Comparison of ENCODE assay signal across 30 cellular contexts in the genomic region with DNA sequence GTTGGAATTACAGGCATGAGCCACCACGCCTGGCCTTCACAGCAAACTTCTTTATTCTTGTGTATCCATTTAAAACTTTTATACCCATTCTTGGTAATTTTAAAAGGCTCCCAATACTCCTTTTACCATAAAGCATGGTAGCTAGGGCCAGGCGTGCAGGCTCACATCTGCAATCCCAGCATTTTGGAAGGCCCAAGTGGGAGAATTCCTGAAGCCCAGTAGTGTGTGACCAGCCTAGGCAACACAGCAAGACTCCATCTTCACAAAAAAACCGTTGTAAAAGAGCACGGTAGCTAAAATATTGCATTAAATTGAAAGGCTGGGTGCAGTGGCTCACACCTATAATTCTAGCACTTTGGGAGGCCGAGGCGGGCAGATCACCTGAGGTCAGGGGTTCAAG.
"Had no signal": no experiment of that assay in that cellular context is flagged by ENCODE, and none has a peak within 500 bp of the region (broad histone marks: within the 10 kb centered on the region; RNA-seq: fewer than 3 reads in every experiment).

No MANE protein-coding gene starts in this region.

- H3K27ac ChIP-seq: adrenal gland, body of pancreas, epithelial cell of prostate, esophagus squamous epithelium, gastroesophageal sphincter, WERI-Rb-1 had no signal

- H3K4me3 ChIP-seq: adrenal gland, body of pancreas, esophagus squamous epithelium, gastroesophageal sphincter had no signal

- H3K9me3 ChIP-seq: adrenal gland, body of pancreas, esophagus squamous epithelium, gastroesophageal sphincter had no signal

- DNase-seq: activated B cell treated with CpG ODN at 0.5 μM for 24 hours; activated CD4-positive, alpha-beta memory T cell treated with anti-CD3 and anti-CD28 coated beads for 36 hours; activated CD4-positive, alpha-beta T cell treated with anti-CD3 and anti-CD28 coated beads for 48 hours; activated CD8-positive, alpha-beta memory T cell treated with anti-CD3 and anti-CD28 coated beads, Interleukin-2, amount 10 ng/mL, durations not matched to agents 7 days and 5 days; activated CD8-positive, alpha-beta memory T cell treated with anti-CD3 and anti-CD28 coated beads, Interleukin-2, amount 50 U/mL, for 4 hours; activated CD8-positive, alpha-beta T cell treated with anti-CD3 and anti-CD28 coated beads, Interleukin-2, amount 10 ng/mL, durations not matched to agents 7 days and 5 days; activated effector memory CD4-positive, alpha-beta T cell treated with anti-CD3 and anti-CD28 coated beads, Interleukin-2, amount 50 U/mL, for 16 hours; activated naive CD4-positive, alpha-beta T cell treated with anti-CD3 and anti-CD28 coated beads for 36 hours; activated naive CD8-positive, alpha-beta T cell treated with anti-CD3 and anti-CD28 coated beads for 36 hours; activated naive CD8-positive, alpha-beta T cell treated with anti-CD3 and anti-CD28 coated beads, Interleukin-2, amount 50 U/mL, for 24 hours; activated T-cell treated with anti-CD3 and anti-CD28 coated beads, Interleukin-2, amount 50 U/mL, for 1 hour; activated T-cell treated with anti-CD3 and anti-CD28 coated beads, Interleukin-2, amount 50 U/mL, for 48 hours; adrenal gland; amygdala; aorta; body of pancreas; central memory CD4-positive, alpha-beta T cell; cortex of kidney; dermis blood vessel endothelial cell; effector CD8-positive, alpha-beta T cell; esophagus squamous epithelium; foreskin melanocyte; head of caudate nucleus; T-helper 1 cell; T-helper 17 cell; T1000; WERI-Rb-1 had no signal

- ATAC-seq: activated CD4-positive, CD25-positive, alpha-beta regulatory T cell treated with anti-CD3 and anti-CD28 coated beads, Interleukin-2, amount 50 U/mL, for 24 hours; activated CD8-positive, alpha-beta memory T cell treated with anti-CD3 and anti-CD28 coated beads, Interleukin-2, amount 10 ng/mL, durations not matched to agents 7 days and 5 days; activated CD8-positive, alpha-beta T cell treated with anti-CD3 and anti-CD28 coated beads, Interleukin-2, amount 10 ng/mL, durations not matched to agents 7 days and 5 days; activated naive CD8-positive, alpha-beta T cell treated with anti-CD3 and anti-CD28 coated beads, Interleukin-2, amount 50 U/mL, for 24 hours; body of pancreas; gastroesophageal sphincter; T-helper 17 cell had no signal

- H3K27me3 ChIP-seq: adrenal gland, body of pancreas, esophagus squamous epithelium, gastroesophageal sphincter had no signal
